Comparison of ENCODE assay signal across 9 cellular contexts in genomic region chr1:27418786-27419185, GRCh38. TPM values are rescaled to one million over a fixed set of nuclear protein-coding genes. Genes with fewer than 3 reads are reported as not detected.
DNase-seq lines count a peak whose midpoint lies in the region; ATAC-seq, FAIRE-seq and TF ChIP-seq lines count a peak whose summit lies in the region.
"Had no signal": no experiment of that assay in that cellular context is flagged by ENCODE, and none has a peak within 500 bp of the region (broad histone marks: within the 10 kb centered on the region; RNA-seq: fewer than 3 reads in every experiment).

No MANE protein-coding gene starts in this region.

- TF ChIP-seq POLR2A in HepG2 (IDR thresholded peaks at IDR 0.05; ENCODE audit: insufficient read depth in 1 of 2, low read depth in 2 of 2, low read length in 2 of 2) = no peak
- no peak for TF ChIP-seq POLR2A in right lobe of liver (IDR thresholded peaks at IDR 0.05)
- TF ChIP-seq POLR2A in vagina (IDR thresholded peaks at IDR 0.05) = no peak

- H4K20me1 ChIP-seq in HepG2 (ENCODE audit: insufficient read depth, low read length) = no peaks in the 10 kb centered on the region

- H3K4me1 ChIP-seq in HepG2 (ENCODE audit: insufficient read depth, low read length) = no peaks in the 10 kb centered on the region
- no peaks in the 10 kb centered on the region for H3K4me1 ChIP-seq in right lobe of liver
- H3K4me1 ChIP-seq in ascending aorta = peaks cover 4 to 42% of the 10 kb centered on the region in 2 donors
- H3K4me1 ChIP-seq in mesodermal cell (ENCODE audit: control insufficient read depth, insufficient read depth, low read length, poor library complexity, severe bottlenecking) = peaks cover 21% of the 10 kb centered on the region
- H3K4me1 ChIP-seq in vagina = peaks cover 64% of the 10 kb centered on the region
- peaks cover 6% of the 10 kb centered on the region for H3K4me1 ChIP-seq in mucosa of descending colon (ENCODE audit: low read depth)

- intact Hi-C loops in HepG2 (cut with micrococcal nuclease; ENCODE audit: unreplicated experiment) (loop anchor here (5.0 kb wide), 1 partner anchor 74 kb away; the partner anchor contains the start of gene WASF2), right lobe of liver (cut with DNase I) (loop anchor here in 1 of 2 donors (5.0 kb wide), 1 partner anchor 189 kb away; no protein-coding TSS in a partner anchor), ascending aorta (cut with DNase I) (loop anchor here (5.0 kb wide), 3 partner anchors 74 to 184 kb away; partner anchors contain the start of genes AHDC1 and WASF2), vagina (cut with DNase I) (loop anchor here (5.0 kb wide), 1 partner anchor 184 kb away; the partner anchor contains the start of gene AHDC1), mucosa of descending colon (cut with DNase I, micrococcal nuclease) (loop anchor here in 1 of 2 donors (10.0 kb wide), 1 partner anchor 186 kb away; the partner anchor contains the start of gene AHDC1)

- H3K4me3 ChIP-seq in HepG2 (replicated peaks in 1 of 3; ENCODE audit: insufficient read depth in 1 of 3, low read depth in 2 of 3, low read length in 3 of 3) (no peak overlapping the region), right lobe of liver (no peak overlapping the region), ascending aorta (peak overlapping the region in 1 of 2 donors; percentile 2), mesodermal cell (ENCODE audit: extremely low read depth, insufficient read depth, low read length, poor library complexity, severe bottlenecking) (no peak overlapping the region), vagina (no peak overlapping the region), mucosa of descending colon (no peak overlapping the region)

- CTCF ChIA-PET in HepG2 (lab: Yijun Ruan, JAX; ENCODE audit: low intra/inter-chr PET ratio, low total read pairs) = no interaction called here

- H3K27ac ChIP-seq in HepG2 (ENCODE audit: extremely low read length, insufficient read depth, low read length) (no peak overlapping the region), right lobe of liver (peak overlapping the region in 1 of 3 donors; percentile 50), ascending aorta (peak overlapping the region; percentile 76 to 78), mesodermal cell (ENCODE audit: low read depth, low read length, severe bottlenecking) (peak overlapping the region; percentile 93), vagina (peak overlapping the region; percentile 73)

- TF ChIP-seq EP300 in HepG2 (IDR thresholded peaks at IDR 0.05; ENCODE audit: low read depth in 2 of 2, low read length in 2 of 2) (no peak), HepG2 (CRISPR knock-in tag; IDR thresholded peaks at IDR 0.05; ENCODE audit: borderline replicate concordance) (no peak)

- in situ Hi-C loops in HepG2 (cut with HindIII; ENCODE audit: extremely low pct_ligation_motif_present, low pct_unique_long_range_greater_than_20kb) = no loop called here

- no peaks in the 10 kb centered on the region for H3K27me3 ChIP-seq in HepG2 (ENCODE audit: control insufficient read depth in 1 of 2, insufficient read depth in 2 of 2, low read length in 2 of 2)
- no peaks in the 10 kb centered on the region for H3K27me3 ChIP-seq in right lobe of liver
- H3K27me3 ChIP-seq in ascending aorta = no peaks in the 10 kb centered on the region
- no peaks in the 10 kb centered on the region for H3K27me3 ChIP-seq in vagina

- FAIRE-seq in HepG2 (lab: Jason Lieb, UNC) = no peak

- TF ChIP-seq RAD21 in HepG2 (CRISPR knock-in tag; IDR thresholded peaks at IDR 0.05) = no peak

- no peak overlapping the region for H3K4me2 ChIP-seq in HepG2 (ENCODE audit: low read depth, low read length)

- 93% methylated on average over 6 of the region's 6 CpGs for WGBS in HepG2 (ENCODE audit: low lambda C conversion rate)
- 77% methylated on average over 6 of the region's 6 CpGs for WGBS in right lobe of liver (ENCODE audit: insufficient coverage, low coverage, low lambda C conversion rate, missing lambda C conversion rate)
- 17 to 54% methylated on average over 4 of the region's 6 CpGs for WGBS in mesodermal cell (ENCODE audit: insufficient coverage in 2 of 2), 2 experiments

- H2AFZ ChIP-seq in HepG2 (ENCODE audit: low read length) = no peak overlapping the region

- no peak for ATAC-seq in HepG2
- no peak for ATAC-seq in right lobe of liver
- ATAC-seq in mucosa of descending colon = no peak

- peaks cover 5% of the 10 kb centered on the region for H3K79me2 ChIP-seq in HepG2 (ENCODE audit: insufficient read depth, low read length)

- TF ChIP-seq CTCF in HepG2 (CRISPR knock-in tag; IDR thresholded peaks at IDR 0.05) (no peak), right lobe of liver (IDR thresholded peaks at IDR 0.05) (no peak), ascending aorta (IDR thresholded peaks at IDR 0.05) (no peak), vagina (IDR thresholded peaks at IDR 0.05) (no peak), mucosa of descending colon (IDR thresholded peaks at IDR 0.05) (no peak)

- POLR2A ChIA-PET in HepG2 (lab: Yijun Ruan, JAX) = no interaction called here

- H3K9ac ChIP-seq in HepG2 (ENCODE audit: insufficient read depth, low read depth, low read length) = no peak overlapping the region

- H3K9me3 ChIP-seq in HepG2 (ENCODE audit: low read length) = no peaks in the 10 kb centered on the region
- H3K9me3 ChIP-seq in right lobe of liver = no peaks in the 10 kb centered on the region
- no peaks in the 10 kb centered on the region for H3K9me3 ChIP-seq in ascending aorta
- H3K9me3 ChIP-seq in mesodermal cell (ENCODE audit: control insufficient read depth, low read length) = no peaks in the 10 kb centered on the region
- H3K9me3 ChIP-seq in vagina = no peaks in the 10 kb centered on the region
- H3K9me3 ChIP-seq in mucosa of descending colon = no peaks in the 10 kb centered on the region

- H3K36me3 ChIP-seq in HepG2 (replicated peaks in 1 of 2; ENCODE audit: control insufficient read depth in 1 of 2, insufficient read depth in 2 of 2, low read length in 2 of 2) (peaks cover 20 to 62% of the 10 kb centered on the region in 2 experiments), right lobe of liver (peaks cover 5 to 44% (median 21%) of the 10 kb centered on the region in 4 donors), ascending aorta (peaks cover 35 to 43% of the 10 kb centered on the region in 2 donors), mesodermal cell (ENCODE audit: control insufficient read depth, insufficient read depth, low read length) (peaks cover 50% of the 10 kb centered on the region), vagina (peaks cover 0 to 45% of the 10 kb centered on the region in 2 donors), mucosa of descending colon (ENCODE audit: low read depth) (no peaks in the 10 kb centered on the region)

- DNase-seq in HepG2 (ENCODE audit: low spot score) (no peak), right lobe of liver (no peak), ascending aorta (ENCODE audit: low spot score in 2 of 2) (no peak), vagina (ENCODE audit: extremely low spot score in 2 of 2) (no peak), mucosa of descending colon (no peak), NCI-H446 treated with DMSO at 0.1 percent for 48 hours (lab: John Stamatoyannopoulos, UW) (no peak)
- no peak for DNase-seq in stimulated activated CD4-positive, alpha-beta T cell treated with anti-CD3 and anti-CD28 coated beads, Interleukin-2, amount 100 ng/mL, for 24 hours
- DNase-seq: NCI-H1092 had no signal

- no TSS peak for BruUV-seq in HepG2 (replicated peaks; lab: Mats Ljungman, UMichigan)

RNA-seq across cellular contexts. Expression of gene GPR3, which starts 26.4 kb away (rescaled TPM):
- total RNA-seq in HepG2 (2016; rRNA removed; fragmentation: Illumina TruSeq; extraction: Trizol) = 0.88 and 1.00 TPM in 2 replicates
- total RNA-seq in HepG2 (2016; cell fraction: cytosol; rRNA removed; fragmentation: Illumina TruSeq; extraction: Trizol; ENCODE audit: low read depth) = 0.26 and 0.61 TPM in 2 replicates
- 0.62 and 1.2 TPM in 2 replicates for total RNA-seq in HepG2 (2016; cell fraction: insoluble cytoplasmic fraction; rRNA removed; fragmentation: Illumina TruSeq; extraction: Trizol)
- total RNA-seq in HepG2 (2016; cell fraction: membrane; rRNA removed; fragmentation: Illumina TruSeq; extraction: Trizol) = 1.4 and 1.5 TPM in 2 replicates
- total RNA-seq in HepG2 (2016; cell fraction: nucleus; rRNA removed; fragmentation: Illumina TruSeq; extraction: Trizol) = 1.2 and 1.3 TPM in 2 replicates
- polyA plus RNA-seq in HepG2 (2011; rRNA removed) = 2.6 and 2.7 TPM in 2 replicates
- polyA plus RNA-seq in HepG2 (2011; cell fraction: cytosol; rRNA removed) = 2.8 and 3.5 TPM in 2 replicates
- polyA plus RNA-seq in HepG2 (2011; cell fraction: nucleus; rRNA removed) = 2.1 and 2.9 TPM in 2 replicates
- polyA plus RNA-seq in HepG2 (2012) = 1.5 and 2.0 TPM in 2 replicates
- 1.1 TPM in 2 replicates for polyA plus RNA-seq in HepG2 (2016; cell fraction: cytosol; fragmentation: Illumina TruSeq; extraction: Trizol; ENCODE audit: low read depth)
- polyA plus RNA-seq in HepG2 (2016; cell fraction: insoluble cytoplasmic fraction; fragmentation: Illumina TruSeq; extraction: Trizol; ENCODE audit: low read depth) = 1.2 and 1.5 TPM in 2 replicates
- polyA plus RNA-seq in HepG2 (2016; cell fraction: membrane; fragmentation: Illumina TruSeq; extraction: Trizol; ENCODE audit: low read depth) = 1.9 and 2.4 TPM in 2 replicates
- 2.8 TPM in 2 replicates for polyA plus RNA-seq in HepG2 (2016; cell fraction: nucleus; fragmentation: Illumina TruSeq; extraction: Trizol; ENCODE audit: insufficient read depth, low read depth)
- polyA minus RNA-seq in HepG2 (2011; rRNA and poly(A)+ RNA removed; ENCODE audit: low replicate concordance) = 1.1 and 7.0 TPM in 2 replicates
- polyA minus RNA-seq in HepG2 (2011; cell fraction: cytosol; rRNA and poly(A)+ RNA removed) = 1.4 and 1.7 TPM in 2 replicates
- 0.50 and 0.90 TPM in 2 replicates for polyA minus RNA-seq in HepG2 (2011; cell fraction: nucleus; rRNA and poly(A)+ RNA removed)
- total RNA-seq in right lobe of liver = under 1 TPM in 2 of 6 experiments, not detected in 4; 0.19 to 0.43 TPM
- total RNA-seq in ascending aorta = 2.0 TPM
- 6.0 TPM for polyA plus RNA-seq in mesodermal cell (2013, experiment 1 of 2)
- polyA plus RNA-seq in mesodermal cell (2013, experiment 2 of 2) = 6.1 TPM
- total RNA-seq in vagina = 0.74 TPM
- under 1 TPM in 1 of 3 donors, not detected in 2; 0.14 TPM for total RNA-seq in mucosa of descending colon

RNA-seq across cellular contexts. Expression of gene CD164L2, which starts 35.7 kb away (rescaled TPM):
- total RNA-seq in HepG2 (2016; rRNA removed; fragmentation: Illumina TruSeq; extraction: Trizol) (not detected in 2 replicates), right lobe of liver (under 1 TPM in 1 of 6 experiments, not detected in 5; 0.86 TPM), ascending aorta (not detected), vagina (7.6 TPM), mucosa of descending colon (1 to 10 TPM in 1 of 3 donors, under 1 TPM in 2; 0.29 to 1.3 (median 0.51) TPM)
- total RNA-seq in HepG2 (2016; cell fraction: cytosol; rRNA removed; fragmentation: Illumina TruSeq; extraction: Trizol; ENCODE audit: low read depth) = not detected in 2 replicates
- total RNA-seq in HepG2 (2016; cell fraction: insoluble cytoplasmic fraction; rRNA removed; fragmentation: Illumina TruSeq; extraction: Trizol) = not detected in 2 replicates
- not detected in 2 replicates for total RNA-seq in HepG2 (2016; cell fraction: membrane; rRNA removed; fragmentation: Illumina TruSeq; extraction: Trizol)
- total RNA-seq in HepG2 (2016; cell fraction: nucleus; rRNA removed; fragmentation: Illumina TruSeq; extraction: Trizol) = not detected in 2 replicates
- not detected in 2 replicates for polyA plus RNA-seq in HepG2 (2011; rRNA removed)
- not detected in 2 replicates for polyA plus RNA-seq in HepG2 (2011; cell fraction: cytosol; rRNA removed)
- polyA plus RNA-seq in HepG2 (2011; cell fraction: nucleus; rRNA removed) = 0.17 and 0.21 TPM in 2 replicates
- polyA plus RNA-seq in HepG2 (2012) = not detected in 2 replicates
- not detected in 2 replicates for polyA plus RNA-seq in HepG2 (2016; cell fraction: cytosol; fragmentation: Illumina TruSeq; extraction: Trizol; ENCODE audit: low read depth)
- not detected in 2 replicates for polyA plus RNA-seq in HepG2 (2016; cell fraction: insoluble cytoplasmic fraction; fragmentation: Illumina TruSeq; extraction: Trizol; ENCODE audit: low read depth)
- polyA plus RNA-seq in HepG2 (2016; cell fraction: membrane; fragmentation: Illumina TruSeq; extraction: Trizol; ENCODE audit: low read depth) = not detected in 2 replicates
- not detected in 2 replicates for polyA plus RNA-seq in HepG2 (2016; cell fraction: nucleus; fragmentation: Illumina TruSeq; extraction: Trizol; ENCODE audit: insufficient read depth, low read depth)
- 0.16 TPM in 1 of 2 replicates, not detected in the other for polyA minus RNA-seq in HepG2 (2011; rRNA and poly(A)+ RNA removed; ENCODE audit: low replicate concordance)
- polyA minus RNA-seq in HepG2 (2011; cell fraction: cytosol; rRNA and poly(A)+ RNA removed) = not detected in 2 replicates
- polyA minus RNA-seq in HepG2 (2011; cell fraction: nucleus; rRNA and poly(A)+ RNA removed) = not detected in 2 replicates
- 3.1 TPM for polyA plus RNA-seq in mesodermal cell (2013, experiment 1 of 2)
- 1.2 TPM for polyA plus RNA-seq in mesodermal cell (2013, experiment 2 of 2)

RNA-seq across cellular contexts. Expression of gene FCN3, which starts 44.2 kb away (rescaled TPM):
- total RNA-seq in HepG2 (2016; rRNA removed; fragmentation: Illumina TruSeq; extraction: Trizol) (not detected in 2 replicates), right lobe of liver (100 to 1,000 TPM in 4 of 6 experiments, 10 to 100 TPM in 2; 81.6 to 213 (median 111) TPM), ascending aorta (13.2 TPM), vagina (1.7 TPM), mucosa of descending colon (under 1 TPM in 2 of 3 donors, not detected in 1; 0.60 to 0.79 TPM)
- total RNA-seq in HepG2 (2016; cell fraction: cytosol; rRNA removed; fragmentation: Illumina TruSeq; extraction: Trizol; ENCODE audit: low read depth) = not detected in 2 replicates
- not detected in 2 replicates for total RNA-seq in HepG2 (2016; cell fraction: insoluble cytoplasmic fraction; rRNA removed; fragmentation: Illumina TruSeq; extraction: Trizol)
- not detected in 2 replicates for total RNA-seq in HepG2 (2016; cell fraction: membrane; rRNA removed; fragmentation: Illumina TruSeq; extraction: Trizol)
- total RNA-seq in HepG2 (2016; cell fraction: nucleus; rRNA removed; fragmentation: Illumina TruSeq; extraction: Trizol) = not detected in 2 replicates
- polyA plus RNA-seq in HepG2 (2011; rRNA removed) = not detected in 2 replicates
- polyA plus RNA-seq in HepG2 (2011; cell fraction: cytosol; rRNA removed) = not detected in 2 replicates
- polyA plus RNA-seq in HepG2 (2011; cell fraction: nucleus; rRNA removed) = not detected in 2 replicates
- polyA plus RNA-seq in HepG2 (2012) = not detected in 2 replicates
- polyA plus RNA-seq in HepG2 (2016; cell fraction: cytosol; fragmentation: Illumina TruSeq; extraction: Trizol; ENCODE audit: low read depth) = not detected in 2 replicates
- not detected in 2 replicates for polyA plus RNA-seq in HepG2 (2016; cell fraction: insoluble cytoplasmic fraction; fragmentation: Illumina TruSeq; extraction: Trizol; ENCODE audit: low read depth)
- polyA plus RNA-seq in HepG2 (2016; cell fraction: membrane; fragmentation: Illumina TruSeq; extraction: Trizol; ENCODE audit: low read depth) = not detected in 2 replicates
- polyA plus RNA-seq in HepG2 (2016; cell fraction: nucleus; fragmentation: Illumina TruSeq; extraction: Trizol; ENCODE audit: insufficient read depth, low read depth) = not detected in 2 replicates
- polyA minus RNA-seq in HepG2 (2011; rRNA and poly(A)+ RNA removed; ENCODE audit: low replicate concordance) = not detected in 2 replicates
- not detected in 2 replicates for polyA minus RNA-seq in HepG2 (2011; cell fraction: cytosol; rRNA and poly(A)+ RNA removed)
- polyA minus RNA-seq in HepG2 (2011; cell fraction: nucleus; rRNA and poly(A)+ RNA removed) = not detected in 2 replicates
- polyA plus RNA-seq in mesodermal cell (2013, experiment 1 of 2) = 131 TPM
- 74.3 TPM for polyA plus RNA-seq in mesodermal cell (2013, experiment 2 of 2)

RNA-seq across cellular contexts. Expression of gene MAP3K6, which starts 52.0 kb away (rescaled TPM):
- 2.7 and 3.5 TPM in 2 replicates for total RNA-seq in HepG2 (2016; rRNA removed; fragmentation: Illumina TruSeq; extraction: Trizol)
- 0.62 and 2.3 TPM in 2 replicates for total RNA-seq in HepG2 (2016; cell fraction: cytosol; rRNA removed; fragmentation: Illumina TruSeq; extraction: Trizol; ENCODE audit: low read depth)
- 2.6 and 2.8 TPM in 2 replicates for total RNA-seq in HepG2 (2016; cell fraction: insoluble cytoplasmic fraction; rRNA removed; fragmentation: Illumina TruSeq; extraction: Trizol)
- total RNA-seq in HepG2 (2016; cell fraction: membrane; rRNA removed; fragmentation: Illumina TruSeq; extraction: Trizol) = 0.93 and 0.99 TPM in 2 replicates
- 1.8 and 2.3 TPM in 2 replicates for total RNA-seq in HepG2 (2016; cell fraction: nucleus; rRNA removed; fragmentation: Illumina TruSeq; extraction: Trizol)
- polyA plus RNA-seq in HepG2 (2011; rRNA removed) = 2.7 and 3.2 TPM in 2 replicates
- polyA plus RNA-seq in HepG2 (2011; cell fraction: cytosol; rRNA removed) = 1.2 and 1.4 TPM in 2 replicates
- polyA plus RNA-seq in HepG2 (2011; cell fraction: nucleus; rRNA removed) = 20.8 and 29.2 TPM in 2 replicates
- 0.97 and 2.1 TPM in 2 replicates for polyA plus RNA-seq in HepG2 (2012)
- 0.44 and 1.2 TPM in 2 replicates for polyA plus RNA-seq in HepG2 (2016; cell fraction: cytosol; fragmentation: Illumina TruSeq; extraction: Trizol; ENCODE audit: low read depth)
- 2.4 and 2.8 TPM in 2 replicates for polyA plus RNA-seq in HepG2 (2016; cell fraction: insoluble cytoplasmic fraction; fragmentation: Illumina TruSeq; extraction: Trizol; ENCODE audit: low read depth)
- 1.1 and 1.2 TPM in 2 replicates for polyA plus RNA-seq in HepG2 (2016; cell fraction: membrane; fragmentation: Illumina TruSeq; extraction: Trizol; ENCODE audit: low read depth)
- polyA plus RNA-seq in HepG2 (2016; cell fraction: nucleus; fragmentation: Illumina TruSeq; extraction: Trizol; ENCODE audit: insufficient read depth, low read depth) = 5.1 and 8.1 TPM in 2 replicates
- 5.7 and 12.4 TPM in 2 replicates for polyA minus RNA-seq in HepG2 (2011; rRNA and poly(A)+ RNA removed; ENCODE audit: low replicate concordance)
- 0.59 and 1.5 TPM in 2 replicates for polyA minus RNA-seq in HepG2 (2011; cell fraction: cytosol; rRNA and poly(A)+ RNA removed)
- polyA minus RNA-seq in HepG2 (2011; cell fraction: nucleus; rRNA and poly(A)+ RNA removed) = 3.4 and 4.0 TPM in 2 replicates
- 10 to 100 TPM in 2 of 6 experiments, 1 to 10 TPM in 4; 4.3 to 14.9 (median 5.6) TPM for total RNA-seq in right lobe of liver
- 164 TPM for total RNA-seq in ascending aorta
- 26.4 TPM for polyA plus RNA-seq in mesodermal cell (2013, experiment 1 of 2)
- polyA plus RNA-seq in mesodermal cell (2013, experiment 2 of 2) = 19.3 TPM
- total RNA-seq in vagina = 149 TPM
- 10 to 100 TPM; 18.5 to 38.5 (median 28.5) TPM for total RNA-seq in mucosa of descending colon
